Comparison of ENCODE assay signal across 10 cellular contexts in genomic region chr16:19179890-19180490, GRCh38. TPM values are rescaled to one million over a fixed set of nuclear protein-coding genes. Genes with fewer than 3 reads are reported as not detected.
A peak's percentile ranks its signal among the peaks of the same experiment; 100 is the strongest.
DNase-seq lines count a peak whose midpoint lies in the region; ATAC-seq lines count a peak whose summit lies in the region.
"Had no signal": no experiment of that assay in that cellular context is flagged by ENCODE, and none has a peak within 500 bp of the region (broad histone marks: within the 10 kb centered on the region; RNA-seq: fewer than 3 reads in every experiment).

No MANE protein-coding gene starts in this region.

- no peaks in the 10 kb centered on the region for H3K4me1 Mint-ChIP-seq in activated T-helper 17 cell treated with anti-CD3 and anti-CD28 coated beads, Interleukin-2, amount 50 U/mL, for 72 hours

- no peak overlapping the region for H3K27ac Mint-ChIP-seq in activated T-helper 17 cell treated with anti-CD3 and anti-CD28 coated beads, Interleukin-2, amount 50 U/mL, for 72 hours
- H3K27ac Mint-ChIP-seq: activated naive CD8-positive, alpha-beta T cell; stimulated activated naive CD8-positive, alpha-beta T cell treated with anti-CD3 and anti-CD28 coated beads, Interleukin-15, Interleukin-2, amounts not matched to agents 100 ng/mL and 50 ng/mL, for 24 hours had no signal

- peaks cover 7% of the 10 kb centered on the region for H3K9me3 Mint-ChIP-seq in activated T-helper 17 cell treated with anti-CD3 and anti-CD28 coated beads, Interleukin-2, amount 50 U/mL, for 72 hours
- H3K9me3 Mint-ChIP-seq: stimulated activated naive CD8-positive, alpha-beta T cell treated with anti-CD3 and anti-CD28 coated beads, Interleukin-15, Interleukin-2, amounts not matched to agents 100 ng/mL and 50 ng/mL, for 24 hours had no signal

- peak in 2 of 3 experiments; percentile 3 to 27 for DNase-seq in activated CD8-positive, alpha-beta memory T cell treated with anti-CD3 and anti-CD28 coated beads for 48 hours (ENCODE audit: low read depth in 2 of 3, low spot score in 2 of 3)
- DNase-seq in activated CD8-positive, alpha-beta memory T cell treated with anti-CD3 and anti-CD28 coated beads, Interleukin-2, amount 50 U/mL, for 4 hours = no peak
- peak; percentile 72 for DNase-seq in NCI-H2227 (lab: John Stamatoyannopoulos, UW; ENCODE audit: unreplicated experiment)
- peak; percentile 79 for DNase-seq in Right ventricle myocardium superior
- DNase-seq in renal cortical epithelial cell (ENCODE audit: low read depth) = peak; percentile 19
- DNase-seq in activated gamma-delta T cell treated with Interleukin-2 at 50 U/mL for 16 hours = no peak

- H3K36me3 Mint-ChIP-seq in activated T-helper 17 cell treated with anti-CD3 and anti-CD28 coated beads, Interleukin-2, amount 50 U/mL, for 72 hours (ENCODE audit: low read depth) = no peaks in the 10 kb centered on the region
- H3K36me3 Mint-ChIP-seq: activated naive CD8-positive, alpha-beta T cell had no signal

- H3K27me3 Mint-ChIP-seq in activated T-helper 17 cell treated with anti-CD3 and anti-CD28 coated beads, Interleukin-2, amount 50 U/mL, for 72 hours = peaks cover 12% of the 10 kb centered on the region

- ATAC-seq in activated T-helper 17 cell treated with anti-CD3 and anti-CD28 coated beads, Interleukin-2, amount 50 U/mL, for 72 hours (replicated peaks) = peak; percentile 61
- ATAC-seq in Right ventricle myocardium superior (ENCODE audit: poor library complexity) = peak; percentile 88
- no peak for ATAC-seq in HG02885 (IDR thresholded peaks at IDR 0.05; ENCODE audit: poor library complexity, unreplicated experiment)

- intact Hi-C loops in Right ventricle myocardium superior (cut with DNase I) = no loop called here

- no peak overlapping the region for H3K4me3 Mint-ChIP-seq in activated T-helper 17 cell treated with anti-CD3 and anti-CD28 coated beads, Interleukin-2, amount 50 U/mL, for 72 hours
- H3K4me3 Mint-ChIP-seq: activated naive CD8-positive, alpha-beta T cell; stimulated activated naive CD8-positive, alpha-beta T cell treated with anti-CD3 and anti-CD28 coated beads, Interleukin-15, Interleukin-2, amounts not matched to agents 100 ng/mL and 50 ng/mL, for 24 hours had no signal

RNA-seq across cellular contexts. Expression of gene SYT17, which starts 11.9 kb away (rescaled TPM):
- not detected for total RNA-seq in activated T-helper 17 cell treated with anti-CD3 and anti-CD28 coated beads, Interleukin-2, amount 50 U/mL, for 72 hours
- 0.54 TPM for total RNA-seq in Right ventricle myocardium superior
- total RNA-seq in renal cortical epithelial cell = 0.30 TPM in 1 of 2 replicates, not detected in the other

Comparison
In these comparisons a context has a peak if more than half of its experiments do, and no peak if none do; other contexts are left out.
1. DNase-seq: peak in activated CD8-positive, alpha-beta memory T cell treated with anti-CD3 and anti-CD28 coated beads for 48 hours (2 of 3), NCI-H2227 (single experiment), Right ventricle myocardium superior (single experiment) and renal cortical epithelial cell (single experiment); none in activated CD8-positive, alpha-beta memory T cell treated with anti-CD3 and anti-CD28 coated beads, Interleukin-2, amount 50 U/mL, for 4 hours (single experiment) and activated gamma-delta T cell treated with Interleukin-2 at 50 U/mL for 16 hours (single experiment).